8 cellular contexts compared by ENCODE assay signal in genomic region chr11:118870396-118871343, GRCh38. TPM values are rescaled to one million over a fixed set of nuclear protein-coding genes. Genes with fewer than 3 reads are reported as not detected.
DNase-seq lines count a peak whose midpoint lies in the region; ATAC-seq and TF ChIP-seq lines count a peak whose summit lies in the region.

No MANE protein-coding gene starts in this region.

- no peaks in the 10 kb centered on the region for H3K9me2 ChIP-seq in GM23338 (ENCODE audit: insufficient read depth)

- H3K36me3 ChIP-seq in GM06990 (ENCODE audit: control insufficient read depth, insufficient read depth, low read length) (no peaks in the 10 kb centered on the region), GM23338 (ENCODE audit: insufficient read depth) (no peaks in the 10 kb centered on the region), OCI-LY3 (replicated peaks; ENCODE audit: low read depth, low read length) (no peaks in the 10 kb centered on the region), duodenal mucosa (ENCODE audit: control insufficient read depth in 1 of 2, insufficient read depth in 2 of 2, low read length in 2 of 2) (no peaks in the 10 kb centered on the region), mucosa of rectum (ENCODE audit: control insufficient read depth in 2 of 2, insufficient read depth in 2 of 2, low read length in 2 of 2) (no peaks in the 10 kb centered on the region), upper lobe of right lung (no peaks in the 10 kb centered on the region)

- intact Hi-C loops in upper lobe of right lung (cut with DNase I): no loop called here

- no peak overlapping the region for H3K27ac ChIP-seq in GM23338 (ENCODE audit: low read depth)
- H3K27ac ChIP-seq in OCI-LY3 (ENCODE audit: low read length): peak overlapping the region; percentile 94
- H3K27ac ChIP-seq in duodenal mucosa (ENCODE audit: low read depth, low read length): peak overlapping the region; percentile 68
- peak overlapping the region; percentile 65 to 84 for H3K27ac ChIP-seq in mucosa of rectum (ENCODE audit: low read depth in 2 of 2, low read length in 2 of 2)
- peak overlapping the region; percentile 94 for H3K27ac ChIP-seq in upper lobe of right lung

- H3K27me3 ChIP-seq in GM06990 (replicated peaks; ENCODE audit: control insufficient read depth, insufficient read depth, low read length): no peaks in the 10 kb centered on the region; the same call in 1 of the 2 replicates
- H3K27me3 ChIP-seq in GM23338 (ENCODE audit: insufficient read depth): no peaks in the 10 kb centered on the region
- H3K27me3 ChIP-seq in OCI-LY3 (ENCODE audit: low read depth, low read length): no peaks in the 10 kb centered on the region
- H3K27me3 ChIP-seq in duodenal mucosa (ENCODE audit: control insufficient read depth in 1 of 2, insufficient read depth in 2 of 2, low read length in 2 of 2): no peaks in the 10 kb centered on the region
- no peaks in the 10 kb centered on the region for H3K27me3 ChIP-seq in mucosa of rectum (ENCODE audit: control insufficient read depth in 2 of 2, insufficient read depth in 2 of 2, low read length in 2 of 2)
- H3K27me3 ChIP-seq in upper lobe of right lung: no peaks in the 10 kb centered on the region

- ATAC-seq in GM23338 (peak; percentile 74), upper lobe of right lung (peak; percentile 73)

- TF ChIP-seq CTCF in GM06990 (IDR thresholded peaks at IDR 0.05; ENCODE audit: insufficient read depth, low read length, poor library complexity, severe bottlenecking): no peak
- peak in 1 of 2 experiments; percentile 44; a peak in 2 of 4 replicates for TF ChIP-seq CTCF in GM23338 (conservative IDR thresholded peaks at IDR 0.05; ENCODE audit: low read depth in 2 of 2)
- peak; percentile 22 for TF ChIP-seq CTCF in OCI-LY3 (IDR thresholded peaks at IDR 0.05; ENCODE audit: low read depth, low read length)
- TF ChIP-seq CTCF in upper lobe of right lung (IDR thresholded peaks at IDR 0.05): no peak

- peaks cover 19% of the 10 kb centered on the region for H3K4me1 Mint-ChIP-seq in GM23338

- no peaks in the 10 kb centered on the region for H3F3A ChIP-seq in GM23338 (replicated peaks; ENCODE audit: low read depth)

- no peaks in the 10 kb centered on the region for H3K36me3 Mint-ChIP-seq in GM23338 (ENCODE audit: low read depth)

- peak overlapping the region; percentile 68 for H3K4me2 ChIP-seq in GM23338
- H3K4me2 ChIP-seq in OCI-LY3 (ENCODE audit: low read length): peak overlapping the region; percentile 89

- H3K4me3 ChIP-seq in GM06990 (replicated peaks; ENCODE audit: low read depth, low read length): no peak overlapping the region; the same call in 1 of the 2 replicates
- H3K4me3 ChIP-seq in GM23338: peak overlapping the region; percentile 34; the same call in 1 of the 2 replicates
- peak overlapping the region; percentile 84 for H3K4me3 ChIP-seq in OCI-LY3 (ENCODE audit: low read length)
- peak overlapping the region; percentile 43 to 44 for H3K4me3 ChIP-seq in duodenal mucosa (ENCODE audit: low read depth in 1 of 2, low read length in 2 of 2)
- H3K4me3 ChIP-seq in mucosa of rectum (ENCODE audit: low read length in 2 of 2): peak overlapping the region in 1 of 2 donors; percentile 49
- H3K4me3 ChIP-seq in upper lobe of right lung: peak overlapping the region; percentile 23

- H3K27ac Mint-ChIP-seq in GM23338: peak overlapping the region; percentile 60; the same call in 1 of the 2 replicates

- H3K9ac ChIP-seq in OCI-LY3 (ENCODE audit: low read length): peak overlapping the region; percentile 89
- peak overlapping the region; percentile 25 to 48 for H3K9ac ChIP-seq in duodenal mucosa (ENCODE audit: low read depth in 1 of 2, low read length in 2 of 2)
- peak overlapping the region; percentile 36 to 61 for H3K9ac ChIP-seq in mucosa of rectum (ENCODE audit: low read depth in 1 of 2, low read length in 2 of 2)

- H4K20me1 ChIP-seq in GM23338 (replicated peaks; ENCODE audit: insufficient read depth): no peaks in the 10 kb centered on the region
- H4K20me1 ChIP-seq in OCI-LY3 (ENCODE audit: insufficient read depth, low read length): no peaks in the 10 kb centered on the region

- DNase-seq in GM06990 (ENCODE audit: extremely low read depth, insufficient read length) (peak; percentile 65), GM23338 (ENCODE audit: low spot score) (peak; percentile 42), upper lobe of right lung (peak; percentile 69), NCI-H1092 treated with DMSO at 0.1 percent for 48 hours (lab: John Stamatoyannopoulos, UW) (no peak)
- no peak for DNase-seq in activated effector memory CD4-positive, alpha-beta T cell treated with Interleukin-2 at 50 U/mL for 16 hours

- H3K79me2 ChIP-seq in GM23338 (replicated peaks; ENCODE audit: insufficient read depth) (no peaks in the 10 kb centered on the region), OCI-LY3 (ENCODE audit: low read length) (peaks cover under 1% of the 10 kb centered on the region; the same call in 1 of the 2 replicates)

- H3K4me1 ChIP-seq in GM23338 (ENCODE audit: insufficient read depth) (peaks cover 14% of the 10 kb centered on the region), OCI-LY3 (ENCODE audit: low read length) (peaks cover 49% of the 10 kb centered on the region), duodenal mucosa (ENCODE audit: control insufficient read depth in 1 of 2, insufficient read depth in 2 of 2, low read length in 2 of 2) (peaks cover 10 to 11% of the 10 kb centered on the region in 2 donors), mucosa of rectum (ENCODE audit: control insufficient read depth in 2 of 2, insufficient read depth in 2 of 2, low read length in 2 of 2) (peaks cover 6 to 10% of the 10 kb centered on the region in 2 donors), upper lobe of right lung (peaks cover 16% of the 10 kb centered on the region)

- no peaks in the 10 kb centered on the region for H3K9me3 Mint-ChIP-seq in GM23338

- H3K27me3 Mint-ChIP-seq in GM23338 (ENCODE audit: insufficient read depth, low read depth, poor library complexity): peaks cover 14% of the 10 kb centered on the region

- peak overlapping the region; percentile 65 for H3K4me3 Mint-ChIP-seq in GM23338

- H2AFZ ChIP-seq in GM23338: peak overlapping the region; percentile 99
- H2AFZ ChIP-seq in OCI-LY3 (ENCODE audit: low read depth, low read length): no peak overlapping the region

- H3K9me3 ChIP-seq in OCI-LY3 (ENCODE audit: insufficient read depth, low read length) (no peaks in the 10 kb centered on the region; the same call in 1 of the 2 replicates), duodenal mucosa (ENCODE audit: control insufficient read depth in 1 of 2, low read length in 2 of 2) (no peaks in the 10 kb centered on the region), mucosa of rectum (ENCODE audit: control insufficient read depth in 2 of 2, low read length in 2 of 2) (no peaks in the 10 kb centered on the region), upper lobe of right lung (no peaks in the 10 kb centered on the region)

TF ChIP-seq in GM23338, 12 proteins besides CTCF, POLR2A, EP300 and RAD21 (continues in another document):
- TF ChIP-seq ZNF114 (CRISPR knock-in tag; IDR thresholded peaks at IDR 0.05): no peak
- no peak for TF ChIP-seq ETS1 (IDR thresholded peaks at IDR 0.05)
- no peak for TF ChIP-seq EZH2phosphoT487 (IDR thresholded peaks at IDR 0.05; ENCODE audit: unreplicated experiment)
- no peak for TF ChIP-seq EZH2 (IDR thresholded peaks at IDR 0.05; ENCODE audit: low read depth, unreplicated experiment)
- TF ChIP-seq STAT1 (IDR thresholded peaks at IDR 0.05; ENCODE audit: unreplicated experiment): no peak
- TF ChIP-seq POLR2AphosphoS5 (IDR thresholded peaks at IDR 0.05; ENCODE audit: low read depth): no peak
- TF ChIP-seq NANOG (IDR thresholded peaks at IDR 0.05; ENCODE audit: borderline replicate concordance): no peak
- no peak for TF ChIP-seq REST (IDR thresholded peaks at IDR 0.05; ENCODE audit: unreplicated experiment)
- TF ChIP-seq CREB1 (CRISPR knock-in tag; IDR thresholded peaks at IDR 0.05; ENCODE audit: low read depth): no peak
- TF ChIP-seq ZNF331 (CRISPR knock-in tag; IDR thresholded peaks at IDR 0.05; ENCODE audit: low read depth): no peak

RNA-seq across cellular contexts. Expression of gene CXCR5, which starts 13.0 kb away (rescaled TPM):
- total RNA-seq in GM23338 (2014; rRNA removed; shearing (Covaris generic)): not detected in 2 replicates
- 0.18 and 0.96 TPM in 2 replicates for polyA plus RNA-seq in GM23338 (2016; fragmentation: Nextera tagmentation; extraction: Ambion mirVana)
- not detected for total RNA-seq in upper lobe of right lung

RNA-seq across cellular contexts. Expression of gene BCL9L, which starts 55.1 kb away (rescaled TPM):
- total RNA-seq in GM23338 (2014; rRNA removed; shearing (Covaris generic)): 24.1 and 35.1 TPM in 2 replicates
- 15.9 and 23.6 TPM in 2 replicates for polyA plus RNA-seq in GM23338 (2016; fragmentation: Nextera tagmentation; extraction: Ambion mirVana)
- 62.5 TPM for total RNA-seq in upper lobe of right lung

Comparison
In these comparisons a context has a peak if more than half of its experiments do, and no peak if none do; other contexts are left out.
1. DNase-seq: peak in GM06990 (single experiment), GM23338 (single experiment) and upper lobe of right lung (single experiment); none in activated effector memory CD4-positive, alpha-beta T cell treated with Interleukin-2 at 50 U/mL for 16 hours (single experiment) and NCI-H1092 treated with DMSO at 0.1 percent for 48 hours (single experiment).
2. H3K9ac ChIP-seq: peak in every context shown above with its lines; median percentile 89 in OCI-LY3; 48 in mucosa of rectum; 36 in duodenal mucosa.